In the genomic region with DNA sequence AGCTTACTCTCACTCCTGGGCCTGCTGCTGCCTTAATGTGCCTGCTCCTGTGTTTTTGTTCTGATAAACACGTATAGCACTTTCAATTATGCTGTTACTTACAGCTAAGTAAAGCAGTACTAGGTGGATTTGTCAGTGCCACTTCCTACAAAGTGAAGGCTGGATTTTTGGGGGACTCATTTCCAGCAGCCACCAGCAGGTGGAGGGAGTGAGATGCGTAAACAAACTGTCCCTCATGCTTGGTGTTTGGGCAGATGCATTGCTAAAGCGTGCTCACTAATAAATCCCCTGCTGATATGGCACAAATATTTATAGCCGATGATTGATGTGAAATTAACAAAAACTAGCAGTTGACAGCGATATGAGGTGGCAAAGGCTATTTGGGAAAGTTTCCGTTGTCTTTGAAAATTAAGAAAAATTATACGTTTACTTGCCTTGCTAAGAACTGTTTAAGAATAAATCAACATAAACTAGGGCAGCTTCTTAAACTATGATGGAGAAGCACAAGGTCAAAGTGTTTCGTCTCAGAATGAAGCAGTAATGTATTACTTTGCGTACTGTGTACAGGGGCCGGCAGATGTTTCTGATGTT, we compare ENCODE assay signal across 8 cellular contexts.
DNase-seq lines count a peak whose midpoint lies in the region; ATAC-seq and TF ChIP-seq lines count a peak whose summit lies in the region.

No MANE protein-coding gene starts in this region.

- in situ Hi-C loops in GM13977 (cut with MboI; ENCODE audit: low pct_unique_long_range_greater_than_20kb, low sequenced_read_pairs, unreplicated experiment): loop anchor here (25.0 kb wide), 1 partner anchor 458 kb away; no protein-coding TSS in a partner anchor

- H3K36me3 ChIP-seq in esophagus squamous epithelium (no peaks in the 10 kb centered on the region), vagina (no peaks in the 10 kb centered on the region)

- peaks cover under 1% of the 10 kb centered on the region for H3K36me3 Mint-ChIP-seq in nephron progenitor cell (ENCODE audit: low read depth)

- H3K9me3 ChIP-seq in esophagus squamous epithelium (no peaks in the 10 kb centered on the region), vagina (no peaks in the 10 kb centered on the region)

- 29 to 45% methylated on average over 10 of the region's 10 CpGs for WGBS in esophagus squamous epithelium, 2 donors

- ATAC-seq in HG03342 (IDR thresholded peaks at IDR 0.05; ENCODE audit: unreplicated experiment): no peak

- H3K4me3 ChIP-seq in esophagus squamous epithelium: no peak overlapping the region
- H3K4me3 ChIP-seq in vagina: no peak overlapping the region

- H3K27ac ChIP-seq in esophagus squamous epithelium: no peak overlapping the region
- H3K27ac ChIP-seq in vagina: peak overlapping the region; percentile 13

- H3K4me1 ChIP-seq in esophagus squamous epithelium (peaks cover 0 to 12% (median 3%) of the 10 kb centered on the region in 3 donors), vagina (peaks cover 14% of the 10 kb centered on the region)

- TF ChIP-seq CTCF in GM13977 (IDR thresholded peaks at IDR 0.05; ENCODE audit: extremely low read depth, insufficient read depth, missing control alignments): peak; percentile 69
- TF ChIP-seq CTCF in esophagus squamous epithelium (IDR thresholded peaks at IDR 0.05): peak; percentile 66 to 87 (median 82)
- TF ChIP-seq CTCF in nephron progenitor cell (IDR thresholded peaks at IDR 0.05): peak; percentile 87
- TF ChIP-seq CTCF in vagina (IDR thresholded peaks at IDR 0.05): peak; percentile 86 to 94 (median 88)

- H3K27ac Mint-ChIP-seq in nephron progenitor cell: no peak overlapping the region

- H3K27me3 Mint-ChIP-seq in nephron progenitor cell (ENCODE audit: low read depth, poor library complexity): peaks cover 6% of the 10 kb centered on the region

- intact Hi-C loops in esophagus squamous epithelium (cut with DNase I): loop anchor here (5.0 kb wide), 2 partner anchors 77 to 152 kb away; no protein-coding TSS in a partner anchor
- intact Hi-C loops in vagina (cut with DNase I): loop anchor here (2.0 to 5.0 kb wide), 2 partner anchors 77 to 151 kb away; no protein-coding TSS in a partner anchor

- peak; percentile 89 for DNase-seq in Ammon's horn (ENCODE audit: low spot score)
- DNase-seq in GM13977 (ENCODE audit: low spot score): peak; percentile 66
- DNase-seq in NCI-H2196 (lab: John Stamatoyannopoulos, UW; ENCODE audit: unreplicated experiment): peak; percentile 80
- DNase-seq in activated CD4-positive, alpha-beta T cell treated with anti-CD3 and anti-CD28 coated beads, Interleukin-2, amount 50 U/mL, for 1 hour: peak; percentile 19
- no peak for DNase-seq in esophagus squamous epithelium (lab: John Stamatoyannopoulos, UW)
- peak; percentile 76 for DNase-seq in nephron progenitor cell
- DNase-seq in vagina (ENCODE audit: extremely low spot score in 2 of 2): no peak

- peaks cover 39% of the 10 kb centered on the region for H3K4me1 Mint-ChIP-seq in nephron progenitor cell

- TF ChIP-seq POLR2A in esophagus squamous epithelium (IDR thresholded peaks at IDR 0.05) (no peak), vagina (IDR thresholded peaks at IDR 0.05) (no peak)

- H3K27me3 ChIP-seq in esophagus squamous epithelium: no peaks in the 10 kb centered on the region
- H3K27me3 ChIP-seq in vagina: no peaks in the 10 kb centered on the region

- no peaks in the 10 kb centered on the region for H3K9me3 Mint-ChIP-seq in nephron progenitor cell

- no peak overlapping the region for H3K4me3 Mint-ChIP-seq in nephron progenitor cell

Comparison
In these comparisons a context has a peak if more than half of its experiments do, and no peak if none do; other contexts are left out.
1. DNase-seq: peak in Ammon's horn (single experiment), GM13977 (single experiment), NCI-H2196 (single experiment), activated CD4-positive, alpha-beta T cell treated with anti-CD3 and anti-CD28 coated beads, Interleukin-2, amount 50 U/mL, for 1 hour (single experiment) and nephron progenitor cell (single experiment); none in esophagus squamous epithelium (single experiment) and vagina (0 of 2).
2. Peak in every context shown above with its lines, with median percentiles within 50 percentile points of each other: CTCF ChIP-seq.